ENCODE assay signal across 11 cellular contexts in the genomic region with DNA sequence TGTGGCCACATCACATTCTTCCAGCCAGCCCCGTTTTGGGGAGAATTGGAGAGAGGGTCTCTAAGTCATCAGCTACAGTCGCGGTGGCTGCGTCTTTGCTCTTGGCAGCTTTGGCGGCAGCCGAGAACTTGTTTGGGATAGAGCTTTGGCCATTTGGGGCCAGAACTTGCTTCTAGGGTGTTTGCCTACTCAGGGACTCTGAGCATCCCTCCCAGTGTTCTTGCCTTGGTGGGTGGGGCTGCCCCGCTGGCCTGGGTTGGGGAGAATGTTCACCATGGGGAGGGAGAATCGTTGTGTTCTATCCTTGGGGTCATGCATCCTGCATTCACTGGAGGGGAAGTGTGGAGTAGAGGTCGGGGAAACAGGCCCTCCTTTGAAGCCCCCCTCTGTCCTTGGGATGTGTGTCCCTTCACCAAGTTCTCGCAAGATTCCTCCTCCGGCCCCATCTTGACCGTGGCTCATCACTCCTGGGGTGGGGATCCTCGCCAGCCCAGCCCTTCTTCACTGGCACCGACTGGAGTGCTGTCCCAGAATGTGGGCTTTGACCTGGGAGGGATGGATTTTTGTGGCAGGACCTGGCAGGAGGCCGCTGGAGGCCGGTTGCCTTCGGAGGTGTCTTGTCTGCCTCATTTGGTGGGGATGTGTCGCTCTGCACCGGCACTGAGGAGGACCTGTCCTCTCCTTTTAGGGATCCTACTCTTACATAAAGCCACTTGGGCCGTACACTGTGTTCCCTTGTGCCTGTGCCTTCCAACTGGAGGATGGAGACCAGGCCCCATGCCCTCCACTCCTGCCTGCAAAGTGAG. TPM values are rescaled to one million over a fixed set of nuclear protein-coding genes. Genes with fewer than 3 reads are reported as not detected.
A peak's percentile ranks its signal among the peaks of the same experiment; 100 is the strongest.
DNase-seq lines count a peak whose midpoint lies in the region; ATAC-seq lines count a peak whose summit lies in the region.
"Had no signal": no experiment of that assay in that cellular context is flagged by ENCODE, and none has a peak within 500 bp of the region (broad histone marks: within the 10 kb centered on the region; RNA-seq: fewer than 3 reads in every experiment).

No MANE protein-coding gene starts in this region.

- POLR2A ChIA-PET in activated CD4-positive, alpha-beta memory T cell treated with anti-CD3 and anti-CD28 coated beads, Interleukin-2, amount 10 ng/mL, durations not matched to agents 7 days and 5 days (lab: Charles Lee) = interaction anchor here (3.6 kb wide), 1 partner anchor 13 kb away, joined by 14 read pairs; no protein-coding TSS in a partner anchor
- POLR2A ChIA-PET in activated CD4-positive, alpha-beta memory T cell treated with anti-CD3 and anti-CD28 coated beads for 36 hours (lab: Charles Lee) = no interaction called here

- H3K9me3 ChIP-seq in stomach smooth muscle (ENCODE audit: control insufficient read depth in 2 of 2, low read length in 2 of 2) = no peaks in the 10 kb centered on the region

- H3K4me1 ChIP-seq in stomach smooth muscle (ENCODE audit: control insufficient read depth, insufficient read depth, low read length) = peaks cover 52% of the 10 kb centered on the region

- H3K4me3 ChIP-seq in stomach smooth muscle (ENCODE audit: low read length in 2 of 2) = peak overlapping the region in 1 of 2 donors; percentile 15

- peak overlapping the region; percentile 64 for H3K27ac ChIP-seq in stomach smooth muscle (ENCODE audit: low read length)
- H3K27ac ChIP-seq: 22Rv1 had no signal

- no peak for ATAC-seq in effector memory CD8-positive, alpha-beta T cell (replicated peaks)
- no peak for ATAC-seq in memory B cell (ENCODE audit: low read depth)
- ATAC-seq: HCT116 had no signal

- no peak overlapping the region for H3K4me3 Mint-ChIP-seq in activated CD4-positive, alpha-beta memory T cell treated with anti-CD3 and anti-CD28 coated beads, Interleukin-2, amount 10 ng/mL, durations not matched to agents 7 days and 5 days
- H3K4me3 Mint-ChIP-seq in activated CD4-positive, alpha-beta memory T cell treated with anti-CD3 and anti-CD28 coated beads for 36 hours = no peak overlapping the region
- H3K4me3 Mint-ChIP-seq in effector memory CD8-positive, alpha-beta T cell = peak overlapping the region in 1 of 2 donors; percentile 80
- H3K4me3 Mint-ChIP-seq in memory B cell = no peak overlapping the region

- H3K36me3 ChIP-seq in stomach smooth muscle (ENCODE audit: control insufficient read depth in 2 of 2, insufficient read depth in 2 of 2, low read length in 2 of 2) = no peaks in the 10 kb centered on the region

- intact Hi-C loops in activated CD4-positive, alpha-beta memory T cell treated with anti-CD3 and anti-CD28 coated beads for 36 hours (cut with micrococcal nuclease) = loop anchor here (5.0 kb wide), 1 partner anchor 32 kb away; no protein-coding TSS in a partner anchor

- H3K9ac ChIP-seq in stomach smooth muscle (ENCODE audit: low read length in 2 of 2) = no peak overlapping the region

- H3K27me3 ChIP-seq in stomach smooth muscle (ENCODE audit: control insufficient read depth in 1 of 2, insufficient read depth in 2 of 2, low read length in 2 of 2) = no peaks in the 10 kb centered on the region

- H3K4me1 Mint-ChIP-seq in activated CD4-positive, alpha-beta memory T cell treated with anti-CD3 and anti-CD28 coated beads, Interleukin-2, amount 10 ng/mL, durations not matched to agents 7 days and 5 days = peaks cover 22% of the 10 kb centered on the region
- peaks cover 46% of the 10 kb centered on the region for H3K4me1 Mint-ChIP-seq in activated CD4-positive, alpha-beta memory T cell treated with anti-CD3 and anti-CD28 coated beads for 36 hours (ENCODE audit: low read depth)
- H3K4me1 Mint-ChIP-seq in effector memory CD8-positive, alpha-beta T cell (ENCODE audit: low read depth in 2 of 2) = peaks cover 57 to 61% of the 10 kb centered on the region in 2 donors
- peaks cover 29% of the 10 kb centered on the region for H3K4me1 Mint-ChIP-seq in memory B cell

- CTCF ChIA-PET in activated CD4-positive, alpha-beta memory T cell treated with anti-CD3 and anti-CD28 coated beads, Interleukin-2, amount 10 ng/mL, durations not matched to agents 7 days and 5 days (lab: Charles Lee) = interaction anchor here (2.0 kb wide), 1 partner anchor 14 kb away, joined by 5 read pairs; no protein-coding TSS in a partner anchor
- CTCF ChIA-PET in activated CD4-positive, alpha-beta memory T cell treated with anti-CD3 and anti-CD28 coated beads for 36 hours (lab: Charles Lee) = interaction anchor here (1.1 kb wide), 1 partner anchor 13 kb away, joined by 3 read pairs; no protein-coding TSS in a partner anchor

- H3K27me3 Mint-ChIP-seq in activated CD4-positive, alpha-beta memory T cell treated with anti-CD3 and anti-CD28 coated beads, Interleukin-2, amount 10 ng/mL, durations not matched to agents 7 days and 5 days = no peaks in the 10 kb centered on the region
- H3K27me3 Mint-ChIP-seq in activated CD4-positive, alpha-beta memory T cell treated with anti-CD3 and anti-CD28 coated beads for 36 hours = no peaks in the 10 kb centered on the region
- no peaks in the 10 kb centered on the region for H3K27me3 Mint-ChIP-seq in effector memory CD8-positive, alpha-beta T cell
- H3K27me3 Mint-ChIP-seq in memory B cell = no peaks in the 10 kb centered on the region
- H3K27me3 Mint-ChIP-seq: dendritic cell treated with granulocyte-macrophage colony-stimulating factor and Interleukin-4, amounts not matched to agents 40 ng/mL and 50 ng/mL, for 4 days had no signal

- peaks cover 12% of the 10 kb centered on the region for H3K36me3 Mint-ChIP-seq in activated CD4-positive, alpha-beta memory T cell treated with anti-CD3 and anti-CD28 coated beads, Interleukin-2, amount 10 ng/mL, durations not matched to agents 7 days and 5 days (ENCODE audit: low read depth)
- H3K36me3 Mint-ChIP-seq in activated CD4-positive, alpha-beta memory T cell treated with anti-CD3 and anti-CD28 coated beads for 36 hours = peaks cover 9% of the 10 kb centered on the region
- H3K36me3 Mint-ChIP-seq in effector memory CD8-positive, alpha-beta T cell (ENCODE audit: insufficient read depth) = peaks cover 8% of the 10 kb centered on the region
- peaks cover 7% of the 10 kb centered on the region for H3K36me3 Mint-ChIP-seq in memory B cell

- peaks cover 11% of the 10 kb centered on the region for H3K9me3 Mint-ChIP-seq in activated CD4-positive, alpha-beta memory T cell treated with anti-CD3 and anti-CD28 coated beads, Interleukin-2, amount 10 ng/mL, durations not matched to agents 7 days and 5 days
- H3K9me3 Mint-ChIP-seq in activated CD4-positive, alpha-beta memory T cell treated with anti-CD3 and anti-CD28 coated beads for 36 hours = peaks cover 16% of the 10 kb centered on the region
- H3K9me3 Mint-ChIP-seq in effector memory CD8-positive, alpha-beta T cell = no peaks in the 10 kb centered on the region
- H3K9me3 Mint-ChIP-seq in memory B cell = peaks cover 2% of the 10 kb centered on the region

- peak; percentile 12 for DNase-seq in activated CD4-positive, alpha-beta memory T cell treated with anti-CD3 and anti-CD28 coated beads, Interleukin-2, amount 10 ng/mL, durations not matched to agents 7 days and 5 days
- no peak for DNase-seq in activated CD4-positive, alpha-beta memory T cell treated with anti-CD3 and anti-CD28 coated beads for 36 hours
- DNase-seq in effector memory CD8-positive, alpha-beta T cell = no peak
- DNase-seq in memory B cell (ENCODE audit: low spot score in 2 of 2) = no peak
- no peak for DNase-seq in ecto neural progenitor cell (ENCODE audit: low spot score)
- DNase-seq in H4 (ENCODE audit: low spot score) = no peak
- no peak for DNase-seq in NCI-H1436 (lab: John Stamatoyannopoulos, UW)

- H3K27ac Mint-ChIP-seq in activated CD4-positive, alpha-beta memory T cell treated with anti-CD3 and anti-CD28 coated beads, Interleukin-2, amount 10 ng/mL, durations not matched to agents 7 days and 5 days = no peak overlapping the region
- no peak overlapping the region for H3K27ac Mint-ChIP-seq in activated CD4-positive, alpha-beta memory T cell treated with anti-CD3 and anti-CD28 coated beads for 36 hours
- peak overlapping the region; percentile 67 to 85 for H3K27ac Mint-ChIP-seq in effector memory CD8-positive, alpha-beta T cell
- H3K27ac Mint-ChIP-seq in memory B cell = peak overlapping the region; percentile 64

RNA-seq across cellular contexts. Expression of a gene that starts 3.5 kb away (rescaled TPM):
- 10 to 100 TPM; 25.5 to 26.8 TPM for total RNA-seq in activated CD4-positive, alpha-beta memory T cell treated with anti-CD3 and anti-CD28 coated beads, Interleukin-2, amount 10 ng/mL, durations not matched to agents 7 days and 5 days
- total RNA-seq in activated CD4-positive, alpha-beta memory T cell treated with anti-CD3 and anti-CD28 coated beads for 36 hours = 10 to 100 TPM; 16.0 to 16.2 TPM
- 5.8 and 8.2 TPM in 2 replicates for total RNA-seq in H4 (2014; rRNA removed; shearing (Covaris generic))

Comparison
In these comparisons a context has a peak if more than half of its experiments do, and no peak if none do; other contexts are left out.
1. H3K27ac Mint-ChIP-seq: peak in effector memory CD8-positive, alpha-beta T cell (2 of 2) and memory B cell (single experiment); none in activated CD4-positive, alpha-beta memory T cell treated with anti-CD3 and anti-CD28 coated beads, Interleukin-2, amount 10 ng/mL, durations not matched to agents 7 days and 5 days (single experiment) and activated CD4-positive, alpha-beta memory T cell treated with anti-CD3 and anti-CD28 coated beads for 36 hours (single experiment).